In the genomic region with DNA sequence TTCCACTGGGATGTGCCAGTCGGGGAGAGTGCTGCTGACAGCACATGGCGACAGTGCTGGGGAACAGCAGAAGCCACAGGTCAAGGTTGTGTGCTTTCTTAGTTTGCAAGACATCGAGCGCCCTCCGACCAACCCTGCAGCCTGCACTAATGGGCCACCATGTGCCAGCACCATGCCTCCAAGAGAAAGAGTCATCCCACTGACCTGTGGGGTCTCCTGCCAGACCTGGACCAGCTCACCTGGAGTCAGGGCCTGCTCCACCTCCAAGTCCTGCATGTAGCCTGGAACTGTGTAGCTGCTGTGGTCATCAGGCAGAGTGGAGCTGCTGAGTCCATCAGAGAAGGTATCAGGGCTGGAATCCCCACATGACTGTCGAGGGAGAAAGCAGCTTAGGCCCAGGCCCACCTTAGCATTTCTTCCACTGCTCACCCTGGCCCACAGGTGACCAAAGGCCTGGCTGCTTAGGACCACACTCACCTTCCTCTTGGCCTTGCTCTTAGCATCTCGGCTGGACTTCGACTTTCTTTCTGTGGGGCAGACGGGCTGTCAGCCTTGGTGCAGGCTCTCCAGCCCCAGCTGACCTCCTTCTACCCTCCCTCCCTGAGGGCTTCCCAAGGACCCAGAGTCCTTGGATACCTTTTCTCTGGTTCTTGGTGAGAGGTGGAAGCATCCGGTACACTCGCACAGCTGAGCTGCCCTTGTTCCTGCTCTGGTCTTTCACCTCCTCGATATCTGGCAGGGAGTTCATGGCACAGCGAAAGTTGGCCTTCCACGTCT, we compare ENCODE assay signal across 13 cellular contexts. TPM values are rescaled to one million over a fixed set of nuclear protein-coding genes. Genes with fewer than 3 reads are reported as not detected.
DNase-seq lines count a peak whose midpoint lies in the region; ATAC-seq and TF ChIP-seq lines count a peak whose summit lies in the region.
"Had no signal": no experiment of that assay in that cellular context is flagged by ENCODE, and none has a peak within 500 bp of the region (broad histone marks: within the 10 kb centered on the region; RNA-seq: fewer than 3 reads in every experiment).

No MANE protein-coding gene starts in this region.

- H3K23me2 ChIP-seq in H9 (ENCODE audit: insufficient read length, low read depth, low read length, poor library complexity, severe bottlenecking) = peaks cover 12% of the 10 kb centered on the region

- H3K79me2 ChIP-seq in H9 (ENCODE audit: insufficient read depth, low read length) (no peaks in the 10 kb centered on the region; the same call in 1 of the 2 replicates), PC-9 (ENCODE audit: low read depth) (peaks cover 25% of the 10 kb centered on the region)

- intact Hi-C loops in activated CD8-positive, alpha-beta T cell treated with anti-CD3 and anti-CD28 coated beads for 36 hours (cut with micrococcal nuclease) = no loop called here
- intact Hi-C loops in esophagus muscularis mucosa (cut with DNase I) (no loop called here), PC-9 (cut with micrococcal nuclease; ENCODE audit: unreplicated experiment) (no loop called here)

- DNase-seq in H9 (peak; percentile 14), esophagus muscularis mucosa (ENCODE audit: extremely low spot score) (no peak), UCSD-AML1 (lab: John Stamatoyannopoulos, UW; ENCODE audit: unreplicated experiment) (no peak), NCI-H146 treated with DMSO at 0.1 percent for 48 hours (lab: John Stamatoyannopoulos, UW; ENCODE audit: unreplicated experiment) (no peak), PC-9 (no peak)
- no peak for DNase-seq in activated CD8-positive, alpha-beta T cell treated with anti-CD3 and anti-CD28 coated beads for 36 hours
- no peak for DNase-seq in stimulated activated effector memory CD8-positive, alpha-beta T cell treated with anti-CD3 and anti-CD28 coated beads, Interleukin-12 subunit alpha, Interleukin-12 subunit beta, amount 100 ng/mL, for 72 hours (ENCODE audit: low spot score in 2 of 2)
- DNase-seq: amygdala, EL, GM23248, NCI-H82 had no signal

- no peaks in the 10 kb centered on the region for H3K79me1 ChIP-seq in H9 (ENCODE audit: insufficient read depth, low read depth, low read length, poor library complexity, severe bottlenecking)

- no peak overlapping the region for H4K5ac ChIP-seq in H9 (ENCODE audit: insufficient read length, low read depth, low read length)

- peaks cover 48 to 72% (median 62%) of the 10 kb centered on the region in 4 donors for H3K36me3 ChIP-seq in esophagus muscularis mucosa
- H3K36me3 ChIP-seq in PC-9 (ENCODE audit: low read depth) = no peaks in the 10 kb centered on the region; the same call in 1 of the 2 replicates

- no peaks in the 10 kb centered on the region; a peak in 1 of 5 replicates for H3K9me3 Mint-ChIP-seq in H9
- no peaks in the 10 kb centered on the region for H3K9me3 Mint-ChIP-seq in activated CD8-positive, alpha-beta T cell treated with anti-CD3 and anti-CD28 coated beads for 36 hours
- H3K9me3 Mint-ChIP-seq in stimulated activated effector memory CD8-positive, alpha-beta T cell treated with anti-CD3 and anti-CD28 coated beads, Interleukin-12 subunit alpha, Interleukin-12 subunit beta, amount 100 ng/mL, for 72 hours = no peaks in the 10 kb centered on the region

- H3K4me3 Mint-ChIP-seq in H9 = no peak overlapping the region
- H3K4me3 Mint-ChIP-seq in activated CD8-positive, alpha-beta T cell treated with anti-CD3 and anti-CD28 coated beads for 36 hours = peak overlapping the region; percentile 96
- H3K4me3 Mint-ChIP-seq in stimulated activated effector memory CD8-positive, alpha-beta T cell treated with anti-CD3 and anti-CD28 coated beads, Interleukin-12 subunit alpha, Interleukin-12 subunit beta, amount 100 ng/mL, for 72 hours = peak overlapping the region; percentile 92

- H2BK120ac ChIP-seq in H9 (ENCODE audit: low read depth, low read length, poor library complexity, severe bottlenecking) = no peak overlapping the region

- peaks cover 11 to 14% of the 10 kb centered on the region in 2 experiments for H3K4me1 Mint-ChIP-seq in H9
- H3K4me1 Mint-ChIP-seq in activated CD8-positive, alpha-beta T cell treated with anti-CD3 and anti-CD28 coated beads for 36 hours (ENCODE audit: low read depth) = peaks cover 55% of the 10 kb centered on the region
- H3K4me1 Mint-ChIP-seq in stimulated activated effector memory CD8-positive, alpha-beta T cell treated with anti-CD3 and anti-CD28 coated beads, Interleukin-12 subunit alpha, Interleukin-12 subunit beta, amount 100 ng/mL, for 72 hours = peaks cover 71% of the 10 kb centered on the region

- CTCF ChIA-PET in activated CD8-positive, alpha-beta T cell treated with anti-CD3 and anti-CD28 coated beads for 36 hours (lab: Charles Lee) = interaction anchor here (1.0 to 2.5 kb wide), 7 partner anchors 10 to 100 kb away, joined by 3 to 11 read pairs (median 5); no protein-coding TSS in a partner anchor
- CTCF ChIA-PET in PC-9 (lab: Charles Lee) = no interaction called here

- no CpG with 5 or more reads among the region's 14 CpGs for WGBS in H9 (ENCODE audit: extremely low coverage, insufficient read length, low lambda C conversion rate)
- 90% methylated on average over 11 of the region's 14 CpGs for WGBS in esophagus muscularis mucosa

- no peak for TF ChIP-seq EP300 in esophagus muscularis mucosa (IDR thresholded peaks at IDR 0.05)

- H3K14ac ChIP-seq in H9 (ENCODE audit: insufficient read depth, low read length) = no peak overlapping the region

- H3K4me2 ChIP-seq in H9 (ENCODE audit: insufficient read depth, insufficient read length, low read length) = no peak overlapping the region
- H3K4me2 ChIP-seq in PC-9 = no peak overlapping the region

- no peak overlapping the region for H2BK15ac ChIP-seq in H9 (ENCODE audit: low read depth, low read length)

- no peak overlapping the region for H3K4me3 ChIP-seq in esophagus muscularis mucosa
- H3K4me3 ChIP-seq in PC-9 = no peak overlapping the region
- H3K4me3 ChIP-seq: GM23248 had no signal

- POLR2A ChIA-PET in activated CD8-positive, alpha-beta T cell treated with anti-CD3 and anti-CD28 coated beads for 36 hours (lab: Charles Lee) = interaction anchor here (1.0 to 36.6 kb wide), 10 partner anchors 4 to 307 kb away, joined by 4 to 1641 read pairs (median 188); a partner anchor contains a TSS
- POLR2A ChIA-PET in PC-9 (lab: Charles Lee; ENCODE audit: unreplicated experiment) = no interaction called here

- no peak for TF ChIP-seq POLR2A in esophagus muscularis mucosa (IDR thresholded peaks at IDR 0.05; ENCODE audit: low read depth)

- H3K9ac ChIP-seq in H9 (ENCODE audit: extremely low read depth, insufficient read length, low read length) = no peak overlapping the region
- H3K9ac ChIP-seq: GM23248 had no signal

- BruUV-seq in PC-9 (replicated peaks; lab: Mats Ljungman, UMichigan) = no TSS peak

- peaks cover 4% of the 10 kb centered on the region for H3K27me3 Mint-ChIP-seq in H9 (ENCODE audit: low read depth)
- H3K27me3 Mint-ChIP-seq in activated CD8-positive, alpha-beta T cell treated with anti-CD3 and anti-CD28 coated beads for 36 hours = no peaks in the 10 kb centered on the region

- H2AK5ac ChIP-seq in H9 (ENCODE audit: insufficient read length, low read length) = no peak overlapping the region

- no peak for ATAC-seq in activated CD8-positive, alpha-beta T cell treated with anti-CD3 and anti-CD28 coated beads for 36 hours
- no peak for ATAC-seq in stimulated activated effector memory CD8-positive, alpha-beta T cell treated with anti-CD3 and anti-CD28 coated beads, Interleukin-12 subunit alpha, Interleukin-12 subunit beta, amount 100 ng/mL, for 72 hours
- no peak for ATAC-seq in HG02852 (IDR thresholded peaks at IDR 0.05; ENCODE audit: unreplicated experiment)

- H3K4me1 ChIP-seq in H9 (ENCODE audit: insufficient read depth, low read length) = no peaks in the 10 kb centered on the region
- peaks cover 43 to 73% (median 59%) of the 10 kb centered on the region in 4 donors for H3K4me1 ChIP-seq in esophagus muscularis mucosa
- H3K4me1 ChIP-seq in PC-9 (replicated peaks; ENCODE audit: insufficient read depth) = peaks cover 18% of the 10 kb centered on the region

- no peaks in the 10 kb centered on the region for H3K9me2 ChIP-seq in PC-9 (ENCODE audit: insufficient read depth)

- H3F3A ChIP-seq in PC-9 (ENCODE audit: insufficient read depth, low read depth) = peaks cover 3% of the 10 kb centered on the region; the same call in 1 of the 2 replicates

- no peaks in the 10 kb centered on the region for H3K9me3 ChIP-seq in H9 (ENCODE audit: control insufficient read depth, low read depth, low read length)
- H3K9me3 ChIP-seq in esophagus muscularis mucosa = no peaks in the 10 kb centered on the region
- H3K9me3 ChIP-seq in PC-9 (ENCODE audit: insufficient read depth, low read depth) = no peaks in the 10 kb centered on the region

- H3K27ac Mint-ChIP-seq in H9 = no peak overlapping the region
- peak overlapping the region; percentile 90 for H3K27ac Mint-ChIP-seq in activated CD8-positive, alpha-beta T cell treated with anti-CD3 and anti-CD28 coated beads for 36 hours
- H3K27ac Mint-ChIP-seq in stimulated activated effector memory CD8-positive, alpha-beta T cell treated with anti-CD3 and anti-CD28 coated beads, Interleukin-12 subunit alpha, Interleukin-12 subunit beta, amount 100 ng/mL, for 72 hours = peak overlapping the region; percentile 97

- H3K56ac ChIP-seq in H9 (ENCODE audit: insufficient read length, low read depth, low read length) = no peak overlapping the region

- H3K23ac ChIP-seq in H9 (ENCODE audit: insufficient read length, low read depth, low read length) = no peak overlapping the region

- H2BK20ac ChIP-seq in H9 (ENCODE audit: low read depth, low read length, poor library complexity, severe bottlenecking) = no peak overlapping the region

- H3T11ph ChIP-seq in H9 (ENCODE audit: low read length) = no peak overlapping the region

- H3K4ac ChIP-seq in H9 (ENCODE audit: low read depth, low read length) = no peak overlapping the region

- H3K36me3 Mint-ChIP-seq in H9 (ENCODE audit: insufficient read depth in 1 of 3, low read depth in 3 of 3) = peaks cover 17 to 37% (median 32%) of the 10 kb centered on the region in 3 experiments
- peaks cover 73% of the 10 kb centered on the region for H3K36me3 Mint-ChIP-seq in activated CD8-positive, alpha-beta T cell treated with anti-CD3 and anti-CD28 coated beads for 36 hours (ENCODE audit: low read depth)
- peaks cover 100% of the 10 kb centered on the region for H3K36me3 Mint-ChIP-seq in stimulated activated effector memory CD8-positive, alpha-beta T cell treated with anti-CD3 and anti-CD28 coated beads, Interleukin-12 subunit alpha, Interleukin-12 subunit beta, amount 100 ng/mL, for 72 hours

- TF ChIP-seq CTCF in H9 (conservative IDR thresholded peaks at IDR 0.05) (no peak), esophagus muscularis mucosa (IDR thresholded peaks at IDR 0.05) (no peak), PC-9 (conservative IDR thresholded peaks at IDR 0.05) (no peak)
- TF ChIP-seq CTCF in activated CD8-positive, alpha-beta T cell treated with anti-CD3 and anti-CD28 coated beads for 36 hours (IDR thresholded peaks at IDR 0.05) = no peak

- H4K20me1 ChIP-seq in H9 (ENCODE audit: control insufficient read depth, insufficient read depth, insufficient read length) (no peaks in the 10 kb centered on the region), PC-9 (ENCODE audit: insufficient read depth) (peaks cover 5% of the 10 kb centered on the region)

- H3K27me3 ChIP-seq in H9 (ENCODE audit: insufficient read depth, low read length) = no peaks in the 10 kb centered on the region
- no peaks in the 10 kb centered on the region for H3K27me3 ChIP-seq in esophagus muscularis mucosa
- no peaks in the 10 kb centered on the region for H3K27me3 ChIP-seq in PC-9 (ENCODE audit: insufficient read depth, low read depth)

- H3K27ac ChIP-seq in H9 (ENCODE audit: insufficient read length, low read depth, low read length) (no peak overlapping the region), esophagus muscularis mucosa (replicated peaks in 1 of 4) (peak overlapping the region; percentile 32 to 98 (median 69)), PC-9 (no peak overlapping the region)
- H3K27ac ChIP-seq: GM23248 had no signal

- no peak overlapping the region for H3K18ac ChIP-seq in H9 (ENCODE audit: insufficient read length, low read depth, low read length)

- no peak overlapping the region for H2BK12ac ChIP-seq in H9 (ENCODE audit: insufficient read length, low read depth, low read length)

- no peak overlapping the region for H4K91ac ChIP-seq in H9 (ENCODE audit: insufficient read length, low read depth, low read length)

- no peak overlapping the region for H4K8ac ChIP-seq in H9 (replicated peaks; ENCODE audit: insufficient read length, low read depth, low read length)

- H2BK5ac ChIP-seq in H9 (ENCODE audit: insufficient read length, low read length) = no peak overlapping the region

- H2AFZ ChIP-seq in H9 (ENCODE audit: low read length) = no peak overlapping the region
- no peak overlapping the region for H2AFZ ChIP-seq in PC-9
- H2AFZ ChIP-seq: GM23248 had no signal

RNA-seq across cellular contexts. Expression of a gene that starts 4.1 kb away (rescaled TPM):
- 7.2 and 8.7 TPM in 2 replicates for total RNA-seq in H9 (2021)
- total RNA-seq in activated CD8-positive, alpha-beta T cell treated with anti-CD3 and anti-CD28 coated beads for 36 hours = 100 to 1,000 TPM; 121 to 128 TPM
- 100 to 1,000 TPM in 1 of 4 donors, 10 to 100 TPM in 3; 20.6 to 289 (median 29.6) TPM for total RNA-seq in esophagus muscularis mucosa
- total RNA-seq in PC-9 (2021) = 27.1 and 38.9 TPM in 2 replicates

RNA-seq across cellular contexts. Expression of a gene that starts 56.8 kb away (rescaled TPM):
- not detected in 2 replicates for total RNA-seq in H9 (2021)
- 1 to 10 TPM; 1.6 to 1.7 TPM for total RNA-seq in activated CD8-positive, alpha-beta T cell treated with anti-CD3 and anti-CD28 coated beads for 36 hours
- not detected for total RNA-seq in esophagus muscularis mucosa
- not detected in 2 replicates for total RNA-seq in PC-9 (2021)
- total RNA-seq: GM23248, LHCN-M2 had no signal

Comparison
In these comparisons a context has a peak if more than half of its experiments do, and no peak if none do; other contexts are left out.
1. H3K27ac ChIP-seq: peak in esophagus muscularis mucosa (4 of 4); none in H9 (single experiment) and PC-9 (single experiment).
2. H3K27ac Mint-ChIP-seq: peak in activated CD8-positive, alpha-beta T cell treated with anti-CD3 and anti-CD28 coated beads for 36 hours (single experiment) and stimulated activated effector memory CD8-positive, alpha-beta T cell treated with anti-CD3 and anti-CD28 coated beads, Interleukin-12 subunit alpha, Interleukin-12 subunit beta, amount 100 ng/mL, for 72 hours (single experiment); none in H9 (0 of 3).
3. H3K4me3 Mint-ChIP-seq: peak in activated CD8-positive, alpha-beta T cell treated with anti-CD3 and anti-CD28 coated beads for 36 hours (single experiment) and stimulated activated effector memory CD8-positive, alpha-beta T cell treated with anti-CD3 and anti-CD28 coated beads, Interleukin-12 subunit alpha, Interleukin-12 subunit beta, amount 100 ng/mL, for 72 hours (single experiment); none in H9 (0 of 2).